ENCODE assay signal across 14 cellular contexts in the genomic region with DNA sequence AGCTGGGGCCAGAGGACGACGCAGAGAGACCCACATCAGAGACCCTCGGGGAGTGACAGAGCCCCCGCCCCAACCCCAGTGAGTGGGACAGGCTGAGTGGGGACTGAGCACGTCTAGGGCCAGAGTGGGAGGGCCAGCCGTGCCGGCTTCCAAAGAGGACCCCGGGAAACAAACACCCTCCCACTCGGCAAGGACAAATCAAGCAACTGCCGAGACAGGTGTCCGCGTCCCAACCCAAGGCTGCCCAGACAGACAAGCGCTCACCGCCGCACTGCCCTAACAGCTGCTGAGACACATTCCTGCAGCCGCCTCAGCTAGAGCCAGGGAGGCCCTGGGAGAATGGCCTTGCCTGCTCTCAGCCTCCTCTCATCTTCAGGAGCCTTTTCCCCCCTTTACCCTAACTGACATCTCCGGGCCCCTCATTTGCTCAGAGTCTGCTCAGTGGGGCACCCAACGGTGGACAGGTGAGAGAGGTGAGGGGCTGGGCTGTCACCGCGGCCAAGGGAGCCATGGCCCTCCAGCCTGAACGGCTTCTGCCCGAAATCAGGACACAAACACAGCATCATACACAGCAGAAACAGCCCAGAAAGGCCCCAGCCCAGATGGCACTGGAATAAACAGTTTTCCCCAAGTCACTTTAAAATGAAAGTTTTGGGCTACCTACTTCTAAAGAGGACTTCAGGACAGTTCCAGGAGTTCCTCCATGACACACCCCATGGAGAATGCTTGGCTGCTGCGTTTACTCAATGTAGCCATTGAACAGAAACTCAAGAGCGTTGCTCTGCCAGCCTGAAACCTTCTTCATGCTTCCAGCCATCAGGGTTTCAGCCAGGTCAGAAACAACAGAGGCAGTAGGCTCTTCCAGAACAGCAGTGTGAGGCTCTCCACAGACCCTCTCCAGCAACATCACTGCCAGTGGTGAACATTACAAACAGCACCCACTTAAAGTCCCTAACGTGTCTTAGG. TPM values are rescaled to one million over a fixed set of nuclear protein-coding genes. Genes with fewer than 3 reads are reported as not detected.
A peak's percentile ranks its signal among the peaks of the same experiment; 100 is the strongest.
DNase-seq lines count a peak whose midpoint lies in the region; ATAC-seq and TF ChIP-seq lines count a peak whose summit lies in the region.
"Had no signal": no experiment of that assay in that cellular context is flagged by ENCODE, and none has a peak within 500 bp of the region (broad histone marks: within the 10 kb centered on the region; RNA-seq: fewer than 3 reads in every experiment).

No MANE protein-coding gene starts in this region.

- peak; percentile 7 for DNase-seq in activated naive CD8-positive, alpha-beta T cell treated with anti-CD3 and anti-CD28 coated beads, Interleukin-2, amount 10 ng/mL, durations not matched to agents 7 days and 5 days
- DNase-seq in activated naive CD8-positive, alpha-beta T cell treated with anti-CD3 and anti-CD28 coated beads, Interleukin-2, amount 50 U/mL, for 24 hours: no peak
- peak; percentile 30 for DNase-seq in endodermal cell
- DNase-seq in neuronal stem cell (ENCODE audit: low spot score): no peak
- DNase-seq in upper lobe of right lung: peak; percentile 54
- DNase-seq in foreskin fibroblast: no peak
- no peak for DNase-seq in DMS153 (lab: John Stamatoyannopoulos, UW)
- no peak for DNase-seq in NCI-H1694 treated with DMSO at 0.1 percent for 48 hours (lab: John Stamatoyannopoulos, UW)
- DNase-seq: activated naive CD4-positive, alpha-beta T cell treated with Interleukin-2 at 50 U/mL for 16 hours; esophagus squamous epithelium; immature natural killer cell; NCI-H2107; occipital lobe; stimulated activated naive CD4-positive, alpha-beta T cell treated with Interleukin-2 at 50 U/mL for 16 hours had no signal

- no peak overlapping the region for H2AK5ac ChIP-seq in neuronal stem cell (ENCODE audit: low read depth, low read length)

- TF ChIP-seq CTCF in endodermal cell (conservative IDR thresholded peaks at IDR 0.05) (no peak), upper lobe of right lung (IDR thresholded peaks at IDR 0.05) (no peak), foreskin fibroblast (IDR thresholded peaks at IDR 0.05; ENCODE audit: low read depth, low read length) (no peak)

- peaks cover 40% of the 10 kb centered on the region for H3K9me3 ChIP-seq in endodermal cell (ENCODE audit: control insufficient read depth, low read length)
- peaks cover 14 to 57% of the 10 kb centered on the region in 2 donors for H3K9me3 ChIP-seq in neuronal stem cell (replicated peaks in 1 of 2; ENCODE audit: control insufficient read depth in 2 of 2, insufficient read depth in 1 of 2, low read depth in 1 of 2, low read length in 2 of 2)
- peaks cover 24% of the 10 kb centered on the region for H3K9me3 ChIP-seq in upper lobe of right lung

- no peak for ATAC-seq in activated naive CD8-positive, alpha-beta T cell treated with anti-CD3 and anti-CD28 coated beads, Interleukin-2, amount 10 ng/mL, durations not matched to agents 7 days and 5 days (ENCODE audit: low read depth)
- ATAC-seq in activated naive CD8-positive, alpha-beta T cell treated with anti-CD3 and anti-CD28 coated beads, Interleukin-2, amount 50 U/mL, for 24 hours: no peak
- no peak for ATAC-seq in upper lobe of right lung

- H3K14ac ChIP-seq in neuronal stem cell (ENCODE audit: low read length): no peak overlapping the region

- H2BK120ac ChIP-seq in neuronal stem cell (ENCODE audit: low read depth, low read length): no peak overlapping the region

- no peak overlapping the region for H3K27ac Mint-ChIP-seq in activated naive CD8-positive, alpha-beta T cell treated with anti-CD3 and anti-CD28 coated beads, Interleukin-2, amount 10 ng/mL, durations not matched to agents 7 days and 5 days
- H3K27ac Mint-ChIP-seq in activated naive CD8-positive, alpha-beta T cell treated with anti-CD3 and anti-CD28 coated beads, Interleukin-2, amount 50 U/mL, for 24 hours: no peak overlapping the region
- no peak overlapping the region for H3K27ac Mint-ChIP-seq in endodermal cell
- H3K27ac Mint-ChIP-seq: immature natural killer cell had no signal

- intact Hi-C loops in upper lobe of right lung (cut with DNase I): no loop called here

- peaks cover 6% of the 10 kb centered on the region for H3K79me1 ChIP-seq in neuronal stem cell (ENCODE audit: low read depth, low read length)

- H3K27me3 ChIP-seq in endodermal cell (ENCODE audit: control insufficient read depth, insufficient read depth, low read length, poor library complexity, severe bottlenecking): no peaks in the 10 kb centered on the region
- H3K27me3 ChIP-seq in neuronal stem cell (ENCODE audit: control insufficient read depth in 3 of 3, insufficient read depth in 3 of 3, low read depth in 1 of 3, low read length in 3 of 3): no peaks in the 10 kb centered on the region
- H3K27me3 ChIP-seq in upper lobe of right lung: no peaks in the 10 kb centered on the region
- H3K27me3 ChIP-seq: esophagus squamous epithelium had no signal

- H2BK5ac ChIP-seq in neuronal stem cell (ENCODE audit: low read length): peak overlapping the region; percentile 49

- no peaks in the 10 kb centered on the region for H3K27me3 Mint-ChIP-seq in activated naive CD8-positive, alpha-beta T cell treated with anti-CD3 and anti-CD28 coated beads, Interleukin-2, amount 10 ng/mL, durations not matched to agents 7 days and 5 days
- no peaks in the 10 kb centered on the region for H3K27me3 Mint-ChIP-seq in activated naive CD8-positive, alpha-beta T cell treated with anti-CD3 and anti-CD28 coated beads, Interleukin-2, amount 50 U/mL, for 24 hours
- no peaks in the 10 kb centered on the region for H3K27me3 Mint-ChIP-seq in endodermal cell (ENCODE audit: insufficient read depth)

- H4K8ac ChIP-seq in neuronal stem cell (ENCODE audit: low read depth, low read length): no peak overlapping the region

- H3K9me3 Mint-ChIP-seq in activated naive CD8-positive, alpha-beta T cell treated with anti-CD3 and anti-CD28 coated beads, Interleukin-2, amount 10 ng/mL, durations not matched to agents 7 days and 5 days: peaks cover 22% of the 10 kb centered on the region
- H3K9me3 Mint-ChIP-seq in activated naive CD8-positive, alpha-beta T cell treated with anti-CD3 and anti-CD28 coated beads, Interleukin-2, amount 50 U/mL, for 24 hours: peaks cover 31% of the 10 kb centered on the region
- peaks cover 37% of the 10 kb centered on the region for H3K9me3 Mint-ChIP-seq in endodermal cell

- POLR2A ChIA-PET in activated naive CD8-positive, alpha-beta T cell treated with anti-CD3 and anti-CD28 coated beads, Interleukin-2, amount 10 ng/mL, durations not matched to agents 7 days and 5 days (lab: Charles Lee): no interaction called here

- 88 to 89% methylated on average over 21 to 25 of the region's 25 CpGs for WGBS in endodermal cell (ENCODE audit: insufficient coverage in 1 of 2, insufficient read length in 1 of 2), 2 experiments
- no CpG with 5 or more reads among the region's 25 CpGs for WGBS in neuronal stem cell (ENCODE audit: extremely low coverage in 2 of 2, insufficient read length in 2 of 2, insufficient replicate concordance in 1 of 2), 2 donors

- H3K4me3 Mint-ChIP-seq in activated naive CD8-positive, alpha-beta T cell treated with anti-CD3 and anti-CD28 coated beads, Interleukin-2, amount 10 ng/mL, durations not matched to agents 7 days and 5 days: no peak overlapping the region
- no peak overlapping the region for H3K4me3 Mint-ChIP-seq in activated naive CD8-positive, alpha-beta T cell treated with anti-CD3 and anti-CD28 coated beads, Interleukin-2, amount 50 U/mL, for 24 hours
- no peak overlapping the region for H3K4me3 Mint-ChIP-seq in endodermal cell
- H3K4me3 Mint-ChIP-seq: immature natural killer cell had no signal

- H3K9ac ChIP-seq in endodermal cell (ENCODE audit: extremely low read depth, low read length, poor library complexity, severe bottlenecking): no peak overlapping the region
- H3K9ac ChIP-seq in neuronal stem cell (ENCODE audit: low read depth, low read length, poor library complexity): no peak overlapping the region

- H3K27ac ChIP-seq in endodermal cell (ENCODE audit: low read depth, low read length): peak overlapping the region; percentile 49
- H3K27ac ChIP-seq in neuronal stem cell (replicated peaks; ENCODE audit: low read length): no peak overlapping the region
- H3K27ac ChIP-seq in upper lobe of right lung: no peak overlapping the region
- H3K27ac ChIP-seq: esophagus squamous epithelium had no signal

- H4K91ac ChIP-seq in neuronal stem cell (ENCODE audit: low read depth, low read length, poor library complexity): no peak overlapping the region

- no peak overlapping the region for H2BK15ac ChIP-seq in neuronal stem cell (ENCODE audit: low read length)

- peaks cover 45% of the 10 kb centered on the region for H3K36me3 Mint-ChIP-seq in activated naive CD8-positive, alpha-beta T cell treated with anti-CD3 and anti-CD28 coated beads, Interleukin-2, amount 10 ng/mL, durations not matched to agents 7 days and 5 days
- peaks cover 52% of the 10 kb centered on the region for H3K36me3 Mint-ChIP-seq in activated naive CD8-positive, alpha-beta T cell treated with anti-CD3 and anti-CD28 coated beads, Interleukin-2, amount 50 U/mL, for 24 hours (ENCODE audit: low read depth)
- peaks cover 53% of the 10 kb centered on the region for H3K36me3 Mint-ChIP-seq in endodermal cell (ENCODE audit: low read depth)

- H2AFZ ChIP-seq in neuronal stem cell (ENCODE audit: low read length): no peak overlapping the region

- no peak overlapping the region for H3K4me2 ChIP-seq in neuronal stem cell (ENCODE audit: insufficient read depth, low read length, poor library complexity, severe bottlenecking)

- no peak overlapping the region for H3K18ac ChIP-seq in neuronal stem cell (ENCODE audit: low read length)

- no peak overlapping the region for H2BK12ac ChIP-seq in neuronal stem cell (ENCODE audit: low read length)

- H3K36me3 ChIP-seq in endodermal cell (ENCODE audit: control insufficient read depth, insufficient read depth, low read length) (peaks cover 17% of the 10 kb centered on the region), neuronal stem cell (replicated peaks in 1 of 2; ENCODE audit: control insufficient read depth in 2 of 2, insufficient read depth in 2 of 2, low read length in 2 of 2) (peaks cover 0 to 57% of the 10 kb centered on the region in 2 donors), upper lobe of right lung (peaks cover 20% of the 10 kb centered on the region)

- H3K4me1 Mint-ChIP-seq in activated naive CD8-positive, alpha-beta T cell treated with anti-CD3 and anti-CD28 coated beads, Interleukin-2, amount 10 ng/mL, durations not matched to agents 7 days and 5 days: no peaks in the 10 kb centered on the region
- H3K4me1 Mint-ChIP-seq in activated naive CD8-positive, alpha-beta T cell treated with anti-CD3 and anti-CD28 coated beads, Interleukin-2, amount 50 U/mL, for 24 hours: no peaks in the 10 kb centered on the region
- no peaks in the 10 kb centered on the region for H3K4me1 Mint-ChIP-seq in endodermal cell

- H3K4me1 ChIP-seq in endodermal cell (ENCODE audit: control insufficient read depth, insufficient read depth, low read length) (no peaks in the 10 kb centered on the region), neuronal stem cell (ENCODE audit: control insufficient read depth in 2 of 2, insufficient read depth in 1 of 2, low read depth in 1 of 2, low read length in 2 of 2) (peaks cover 0 to 6% of the 10 kb centered on the region in 2 donors), upper lobe of right lung (no peaks in the 10 kb centered on the region)

- H3K23ac ChIP-seq in neuronal stem cell (ENCODE audit: low read depth, low read length, poor library complexity): no peak overlapping the region

- H3K4me3 ChIP-seq in endodermal cell (ENCODE audit: low read length): no peak overlapping the region
- no peak overlapping the region for H3K4me3 ChIP-seq in neuronal stem cell (ENCODE audit: low read length in 2 of 2)
- no peak overlapping the region for H3K4me3 ChIP-seq in upper lobe of right lung
- no peak overlapping the region for H3K4me3 ChIP-seq in foreskin fibroblast (ENCODE audit: low read depth in 1 of 2, low read length in 2 of 2)
- H3K4me3 ChIP-seq: esophagus squamous epithelium had no signal

- H3K4ac ChIP-seq in neuronal stem cell (ENCODE audit: low read length): no peak overlapping the region

RNA-seq across cellular contexts. Expression of gene SLC66A2, which starts 23.6 kb away (rescaled TPM):
- 10 to 100 TPM; 29.0 to 29.2 TPM for total RNA-seq in activated naive CD8-positive, alpha-beta T cell treated with anti-CD3 and anti-CD28 coated beads, Interleukin-2, amount 10 ng/mL, durations not matched to agents 7 days and 5 days
- total RNA-seq in endodermal cell (10 to 100 TPM; 30.3 to 32.4 TPM), upper lobe of right lung (59.5 TPM)
- polyA plus RNA-seq in endodermal cell (2013, experiment 1 of 2): 16.2 TPM
- polyA plus RNA-seq in endodermal cell (2013, experiment 2 of 2): 16.9 TPM
- 19.1 TPM for polyA plus RNA-seq in neuronal stem cell (2013, experiment 1 of 2)
- 18.6 TPM for polyA plus RNA-seq in neuronal stem cell (2013, experiment 2 of 2)

RNA-seq across cellular contexts. Expression of gene HSBP1L1, which starts 36.6 kb away (rescaled TPM):
- total RNA-seq in activated naive CD8-positive, alpha-beta T cell treated with anti-CD3 and anti-CD28 coated beads, Interleukin-2, amount 10 ng/mL, durations not matched to agents 7 days and 5 days: 10 to 100 TPM; 14.0 to 18.0 TPM
- total RNA-seq in endodermal cell (1 to 10 TPM; 2.6 to 2.7 TPM), upper lobe of right lung (48.7 TPM)
- polyA plus RNA-seq in endodermal cell (2013, experiment 1 of 2): 4.1 TPM
- polyA plus RNA-seq in endodermal cell (2013, experiment 2 of 2): 2.8 TPM
- 2.1 TPM for polyA plus RNA-seq in neuronal stem cell (2013, experiment 1 of 2)
- 2.0 TPM for polyA plus RNA-seq in neuronal stem cell (2013, experiment 2 of 2)

Comparison
In these comparisons a context has a peak if more than half of its experiments do, and no peak if none do; other contexts are left out.
1. DNase-seq: peak in activated naive CD8-positive, alpha-beta T cell treated with anti-CD3 and anti-CD28 coated beads, Interleukin-2, amount 10 ng/mL, durations not matched to agents 7 days and 5 days (single experiment), endodermal cell (single experiment) and upper lobe of right lung (single experiment); none in activated naive CD8-positive, alpha-beta T cell treated with anti-CD3 and anti-CD28 coated beads, Interleukin-2, amount 50 U/mL, for 24 hours (single experiment), neuronal stem cell (single experiment), foreskin fibroblast (0 of 2), DMS153 (single experiment) and NCI-H1694 treated with DMSO at 0.1 percent for 48 hours (single experiment).
2. RNA of gene HSBP1L1, which starts 36.6 kb away (total RNA-seq): 48.7 TPM in upper lobe of right lung (single experiment) and 14.0 to 18.0 TPM in activated naive CD8-positive, alpha-beta T cell treated with anti-CD3 and anti-CD28 coated beads, Interleukin-2, amount 10 ng/mL, durations not matched to agents 7 days and 5 days; 2.6 to 2.7 TPM in endodermal cell; every median in the first group is over 4 times any median in the second.